ENCODE assay signal across 18 cellular contexts in genomic region chr14:58774531-58774930, GRCh38.
"Had no signal": no experiment of that assay in that cellular context is flagged by ENCODE, and none has a peak within 500 bp of the region (broad histone marks: within the 10 kb centered on the region; RNA-seq: fewer than 3 reads in every experiment).

No MANE protein-coding gene starts in this region.

- H3K4me1 Mint-ChIP-seq: immature natural killer cell; naive B cell; stimulated activated naive B cell treated with anti-CD40 and anti-IgM and Interleukin-4, amounts not matched to agents 10 μg/mL and 1 μg/mL and 100 μg/mL, for 72 hours had no signal

- DNase-seq: effector memory CD4-positive, alpha-beta T cell; gastrocnemius medialis; immature natural killer cell; kidney; left cardiac atrium; left ventricle myocardium inferior; lower lobe of right lung; mesenchymal stem cell; naive B cell; sigmoid colon; stimulated activated CD4-positive, alpha-beta T cell treated with anti-CD3 and anti-CD28 coated beads, Interleukin-2, amount 100 ng/mL, for 24 hours; stimulated activated CD4-positive, alpha-beta T cell treated with anti-CD3 and anti-CD28 coated beads, Interleukin-4, amount 100 ng/mL, for 4 hours; stimulated activated naive B cell treated with anti-CD40 and anti-IgM and Interleukin-4, amounts not matched to agents 10 μg/mL and 1 μg/mL and 100 μg/mL, for 72 hours; stomach; substantia nigra had no signal

- H3K36me3 Mint-ChIP-seq: immature natural killer cell; naive B cell; stimulated activated naive B cell treated with anti-CD40 and anti-IgM and Interleukin-4, amounts not matched to agents 10 μg/mL and 1 μg/mL and 100 μg/mL, for 72 hours; type B pancreatic cell had no signal

- H3K4me3 ChIP-seq: gastrocnemius medialis, left ventricle myocardium inferior, lower lobe of right lung, sigmoid colon, skin epidermis, stomach had no signal

- H3K27me3 Mint-ChIP-seq: type B pancreatic cell had no signal

- ATAC-seq: esophagus mucosa; gastrocnemius medialis; left cardiac atrium; lower lobe of right lung; stimulated activated naive B cell treated with anti-CD40 and anti-IgM and Interleukin-4, amounts not matched to agents 10 μg/mL and 1 μg/mL and 100 μg/mL, for 72 hours had no signal

- H3K27ac Mint-ChIP-seq: immature natural killer cell; naive B cell; stimulated activated naive B cell treated with anti-CD40 and anti-IgM and Interleukin-4, amounts not matched to agents 10 μg/mL and 1 μg/mL and 100 μg/mL, for 72 hours; type B pancreatic cell had no signal

- H3K9me3 Mint-ChIP-seq: naive B cell, type B pancreatic cell had no signal

- H3K4me3 Mint-ChIP-seq: immature natural killer cell; naive B cell; stimulated activated naive B cell treated with anti-CD40 and anti-IgM and Interleukin-4, amounts not matched to agents 10 μg/mL and 1 μg/mL and 100 μg/mL, for 72 hours; type B pancreatic cell had no signal
